ENCODE assay signal across 12 cellular contexts in genomic region chrX:13272426-13272825, GRCh38. TPM values are rescaled to one million over a fixed set of nuclear protein-coding genes. Genes with fewer than 3 reads are reported as not detected.
"Had no signal": no experiment of that assay in that cellular context is flagged by ENCODE, and none has a peak within 500 bp of the region (broad histone marks: within the 10 kb centered on the region; RNA-seq: fewer than 3 reads in every experiment).

No MANE protein-coding gene starts in this region.

- ATAC-seq: HCT116 had no signal

- H3K4me2 ChIP-seq: KMS-11 had no signal

- H3K27ac ChIP-seq: GM23248, KMS-11 had no signal

- H3K36me3 ChIP-seq: HAP-1 had no signal

- FAIRE-seq: HTR-8/SVneo had no signal

- H3K9ac ChIP-seq: GM23248, KMS-11 had no signal

- H3K27ac Mint-ChIP-seq: HFFc6 had no signal

- DNase-seq: GM23248, GOT3, H7, HFFc6, IMR-90, KBM-7 had no signal

- H2AFZ ChIP-seq: GM23248 had no signal

- H3K9me3 Mint-ChIP-seq: HFFc6 had no signal

- H3K4me3 ChIP-seq: GM23248, HAP-1 had no signal

- H3K4me3 Mint-ChIP-seq: HFFc6 had no signal

- H3K9me3 ChIP-seq: HAP-1 had no signal

RNA-seq across cellular contexts. Expression of gene ATXN3L, which starts 47.4 kb away (rescaled TPM):
- total RNA-seq: GM23248, H4, H7, HFFc6, HT-29, IMR-90 had no signal
- polyA plus RNA-seq: GM23248, IMR-90 had no signal
